In the genomic region with DNA sequence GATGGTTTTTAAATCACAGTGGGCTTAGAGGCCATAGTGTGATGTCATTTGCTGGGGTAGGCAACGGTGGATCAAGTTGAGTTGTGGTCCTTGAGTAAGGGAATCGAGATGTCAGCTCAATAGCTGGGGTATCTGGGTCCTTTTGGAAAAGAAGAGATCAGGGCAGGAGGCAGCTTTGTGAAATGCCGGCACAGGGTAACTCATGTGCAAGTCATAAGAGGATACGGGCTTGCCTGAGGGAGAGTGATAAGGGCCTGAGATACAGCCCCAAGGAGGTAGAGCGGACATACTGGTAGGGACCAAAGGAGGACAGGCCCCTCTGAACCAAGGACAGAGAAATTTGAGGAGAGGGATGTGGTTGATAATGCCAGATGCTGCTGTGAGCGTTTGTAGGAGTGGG, we compare ENCODE assay signal across 9 cellular contexts. TPM values are rescaled to one million over a fixed set of nuclear protein-coding genes. Genes with fewer than 3 reads are reported as not detected.
DNase-seq lines count a peak whose midpoint lies in the region; ATAC-seq and TF ChIP-seq lines count a peak whose summit lies in the region.
"Had no signal": no experiment of that assay in that cellular context is flagged by ENCODE, and none has a peak within 500 bp of the region (broad histone marks: within the 10 kb centered on the region; RNA-seq: fewer than 3 reads in every experiment).

No MANE protein-coding gene starts in this region.

- TF ChIP-seq CTCF in foreskin keratinocyte (conservative IDR thresholded peaks at IDR 0.05) (no peak), stomach (IDR thresholded peaks at IDR 0.05) (no peak)

- POLR2A ChIA-PET in activated CD4-positive, alpha-beta memory T cell treated with anti-CD3 and anti-CD28 coated beads for 36 hours (lab: Charles Lee) = no interaction called here

- peaks cover 78% of the 10 kb centered on the region for H3K36me3 Mint-ChIP-seq in activated T-cell treated with anti-CD3 and anti-CD28 coated beads, Interleukin-2, amount 50 U/mL, for 24 hours (ENCODE audit: low read depth)
- peaks cover 49% of the 10 kb centered on the region for H3K36me3 Mint-ChIP-seq in activated CD4-positive, alpha-beta memory T cell treated with anti-CD3 and anti-CD28 coated beads for 36 hours

- no peak for TF ChIP-seq EP300 in stomach (IDR thresholded peaks at IDR 0.05)

- peaks cover 65 to 72% (median 72%) of the 10 kb centered on the region in 4 donors for H3K36me3 ChIP-seq in stomach

- CTCF ChIA-PET in activated CD4-positive, alpha-beta memory T cell treated with anti-CD3 and anti-CD28 coated beads for 36 hours (lab: Charles Lee) = interaction anchor here (0.6 kb wide), 1 partner anchor 46 kb away, joined by 4 read pairs; no protein-coding TSS in a partner anchor

- no peak for ATAC-seq in foreskin keratinocyte
- ATAC-seq in HG02763 (IDR thresholded peaks at IDR 0.05; ENCODE audit: unreplicated experiment) = no peak
- no peak for ATAC-seq in HG02973 (IDR thresholded peaks at IDR 0.05; ENCODE audit: unreplicated experiment)

- no peaks in the 10 kb centered on the region for H3K9me3 ChIP-seq in stomach

- H3K4me3 ChIP-seq in stomach = no peak overlapping the region
- H3K4me3 ChIP-seq: lung had no signal

- no peak overlapping the region for H3K4me3 Mint-ChIP-seq in activated T-cell treated with anti-CD3 and anti-CD28 coated beads, Interleukin-2, amount 50 U/mL, for 24 hours
- H3K4me3 Mint-ChIP-seq in activated CD4-positive, alpha-beta memory T cell treated with anti-CD3 and anti-CD28 coated beads for 36 hours = no peak overlapping the region

- 72 to 79% (median 78%) methylated on average over 6 of the region's 6 CpGs for WGBS in stomach, 5 donors

- H3K27ac ChIP-seq in foreskin keratinocyte (peak overlapping the region; percentile 37), stomach (peak overlapping the region in 4 of 5 donors; percentile 24 to 99 (median 78))

- peaks cover 80% of the 10 kb centered on the region for H3K4me1 Mint-ChIP-seq in activated T-cell treated with anti-CD3 and anti-CD28 coated beads, Interleukin-2, amount 50 U/mL, for 24 hours (ENCODE audit: low read depth)
- H3K4me1 Mint-ChIP-seq in activated CD4-positive, alpha-beta memory T cell treated with anti-CD3 and anti-CD28 coated beads for 36 hours (ENCODE audit: low read depth) = peaks cover 54% of the 10 kb centered on the region

- no peaks in the 10 kb centered on the region for H3K27me3 Mint-ChIP-seq in activated T-cell treated with anti-CD3 and anti-CD28 coated beads, Interleukin-2, amount 50 U/mL, for 24 hours
- H3K27me3 Mint-ChIP-seq in activated CD4-positive, alpha-beta memory T cell treated with anti-CD3 and anti-CD28 coated beads for 36 hours = no peaks in the 10 kb centered on the region

- H3K9me3 Mint-ChIP-seq in activated T-cell treated with anti-CD3 and anti-CD28 coated beads, Interleukin-2, amount 50 U/mL, for 24 hours = no peaks in the 10 kb centered on the region
- H3K9me3 Mint-ChIP-seq in activated CD4-positive, alpha-beta memory T cell treated with anti-CD3 and anti-CD28 coated beads for 36 hours = no peaks in the 10 kb centered on the region

- intact Hi-C loops in activated CD4-positive, alpha-beta memory T cell treated with anti-CD3 and anti-CD28 coated beads for 36 hours (cut with micrococcal nuclease) = no loop called here
- intact Hi-C loops in stomach (cut with DNase I; ENCODE audit: low total_unique reads) = no loop called here

- no peaks in the 10 kb centered on the region for H3K27me3 ChIP-seq in foreskin keratinocyte
- H3K27me3 ChIP-seq in stomach = no peaks in the 10 kb centered on the region

- H3K4me1 ChIP-seq in foreskin keratinocyte (peaks cover 46% of the 10 kb centered on the region), stomach (peaks cover 21 to 63% (median 28%) of the 10 kb centered on the region in 4 donors)

- TF ChIP-seq POLR2A in stomach (IDR thresholded peaks at IDR 0.05) = no peak

- DNase-seq in activated T-cell treated with anti-CD3 and anti-CD28 coated beads, Interleukin-2, amount 50 U/mL, for 24 hours = no peak
- no peak for DNase-seq in activated T-cell treated with anti-CD3 and anti-CD28 coated beads for 4 hours
- DNase-seq in activated CD4-positive, alpha-beta memory T cell treated with anti-CD3 and anti-CD28 coated beads for 36 hours = no peak
- no peak for DNase-seq in foreskin keratinocyte
- no peak for DNase-seq in stomach
- DNase-seq in NCI-H748 treated with DMSO at 0.1 percent for 48 hours (lab: John Stamatoyannopoulos, UW) = no peak

- peak overlapping the region; percentile 94 for H3K27ac Mint-ChIP-seq in activated T-cell treated with anti-CD3 and anti-CD28 coated beads, Interleukin-2, amount 50 U/mL, for 24 hours
- H3K27ac Mint-ChIP-seq in activated CD4-positive, alpha-beta memory T cell treated with anti-CD3 and anti-CD28 coated beads for 36 hours = peak overlapping the region; percentile 76

RNA-seq across cellular contexts. Expression of a gene that starts 4.2 kb away (rescaled TPM):
- 1 to 10 TPM; 7.0 to 8.9 TPM for total RNA-seq in activated CD4-positive, alpha-beta memory T cell treated with anti-CD3 and anti-CD28 coated beads for 36 hours
- total RNA-seq in foreskin keratinocyte (13.3 and 14.6 TPM in 2 replicates), stomach (10 to 100 TPM in 3 of 5 donors, 1 to 10 TPM in 2; 1.8 to 73.2 (median 28.8) TPM)
- polyA plus RNA-seq in foreskin keratinocyte (11.6 and 11.7 TPM in 2 replicates), stomach (10 to 100 TPM; 10.0 to 13.0 (median 12.5) TPM)

RNA-seq across cellular contexts. Expression of a gene that starts 18.8 kb away (rescaled TPM):
- 100 to 1,000 TPM; 410 to 432 TPM for total RNA-seq in activated CD4-positive, alpha-beta memory T cell treated with anti-CD3 and anti-CD28 coated beads for 36 hours
- total RNA-seq in foreskin keratinocyte (467 and 485 TPM in 2 replicates), stomach (100 to 1,000 TPM; 167 to 572 (median 203) TPM)
- polyA plus RNA-seq in foreskin keratinocyte (344 and 350 TPM in 2 replicates), stomach (100 to 1,000 TPM in 2 of 3 donors, 10 to 100 TPM in 1; 86.5 to 171 (median 134) TPM)

RNA-seq across cellular contexts. Expression of a gene that starts 28.2 kb away (rescaled TPM):
- 1 to 10 TPM; 3.2 to 3.7 TPM for total RNA-seq in activated CD4-positive, alpha-beta memory T cell treated with anti-CD3 and anti-CD28 coated beads for 36 hours
- 4.7 and 5.4 TPM in 2 replicates for total RNA-seq in foreskin keratinocyte
- polyA plus RNA-seq in foreskin keratinocyte = 3.8 and 3.9 TPM in 2 replicates
- total RNA-seq in stomach = 10 to 100 TPM in 2 of 5 donors, 1 to 10 TPM in 3; 4.2 to 34.5 (median 5.8) TPM
- 1 to 10 TPM; 2.1 to 5.1 (median 2.5) TPM for polyA plus RNA-seq in stomach

RNA-seq across cellular contexts. Expression of a gene that starts 28.3 kb away (rescaled TPM):
- total RNA-seq in activated CD4-positive, alpha-beta memory T cell treated with anti-CD3 and anti-CD28 coated beads for 36 hours = 100 to 1,000 TPM in 1 of 2 experiments, 10 to 100 TPM in 1; 100.0 to 103 TPM
- total RNA-seq in foreskin keratinocyte = 81.0 and 92.9 TPM in 2 replicates
- polyA plus RNA-seq in foreskin keratinocyte = 116 and 138 TPM in 2 replicates
- total RNA-seq in stomach = 100 to 1,000 TPM in 2 of 5 donors, 10 to 100 TPM in 3; 14.0 to 273 (median 85.0) TPM
- 100 to 1,000 TPM; 103 to 142 (median 116) TPM for polyA plus RNA-seq in stomach

RNA-seq across cellular contexts. Expression of a gene that starts 34.1 kb away (rescaled TPM):
- total RNA-seq in activated CD4-positive, alpha-beta memory T cell treated with anti-CD3 and anti-CD28 coated beads for 36 hours = 100 to 1,000 TPM; 246 to 257 TPM
- 838 and 935 TPM in 2 replicates for total RNA-seq in foreskin keratinocyte
- polyA plus RNA-seq in foreskin keratinocyte = 551 and 627 TPM in 2 replicates
- total RNA-seq in stomach = 100 to 1,000 TPM; 124 to 239 (median 172) TPM
- 100 to 1,000 TPM in 1 of 3 donors, 10 to 100 TPM in 2; 73.0 to 119 (median 81.7) TPM for polyA plus RNA-seq in stomach
